In genomic region chr6:144585217-144585814, GRCh38 we compare ENCODE assay signal across 8 cellular contexts.
DNase-seq lines count a peak whose midpoint lies in the region; ATAC-seq and TF ChIP-seq lines count a peak whose summit lies in the region.

No MANE protein-coding gene starts in this region.

- intact Hi-C loops in heart left ventricle (cut with DNase I) (loop anchor here (1.0 to 10.0 kb wide), 16 partner anchors 189 to 1119 kb away; no protein-coding TSS in a partner anchor), right cardiac atrium (cut with DNase I) (loop anchor here in 3 of 4 donors (5.0 to 10.0 kb wide), 3 partner anchors 349 to 627 kb away; no protein-coding TSS in a partner anchor), upper lobe of right lung (cut with DNase I) (no loop called here)
- intact Hi-C loops in activated T-helper 2 cell treated with anti-CD3 and anti-CD28 coated beads, Interferon-gamma antibody, Interleukin-2, Interleukin-4, amounts not matched to agents 10 μg/mL and 5 μg/mL and 100 μg/mL, durations not matched to agents 14 hours and 24 hours and 36 hours (cut with micrococcal nuclease) = loop anchor here (1.0 to 10.0 kb wide), 5 partner anchors 72 to 1239 kb away; no protein-coding TSS in a partner anchor

- ATAC-seq in heart left ventricle (peak in 2 of 4 donors; percentile 45 to 48), right cardiac atrium (no peak), upper lobe of right lung (peak; percentile 43), HG02840 (IDR thresholded peaks at IDR 0.05; ENCODE audit: low FRiP score, unreplicated experiment) (no peak), GM21526 (IDR thresholded peaks at IDR 0.05; ENCODE audit: low FRiP score, unreplicated experiment) (no peak)

- H3K27me3 Mint-ChIP-seq in activated T-helper 2 cell treated with anti-CD3 and anti-CD28 coated beads, Interferon-gamma antibody, Interleukin-2, Interleukin-4, amounts not matched to agents 10 μg/mL and 5 μg/mL and 100 μg/mL, durations not matched to agents 14 hours and 24 hours and 36 hours (ENCODE audit: low read depth) = no peaks in the 10 kb centered on the region

- H3K27me3 ChIP-seq in heart left ventricle (no peaks in the 10 kb centered on the region), right cardiac atrium (ENCODE audit: control insufficient read depth, insufficient read depth) (no peaks in the 10 kb centered on the region), upper lobe of right lung (no peaks in the 10 kb centered on the region)

- H3K27ac Mint-ChIP-seq in activated T-helper 2 cell treated with anti-CD3 and anti-CD28 coated beads, Interferon-gamma antibody, Interleukin-2, Interleukin-4, amounts not matched to agents 10 μg/mL and 5 μg/mL and 100 μg/mL, durations not matched to agents 14 hours and 24 hours and 36 hours = no peak overlapping the region

- H3K4me1 Mint-ChIP-seq in activated T-helper 2 cell treated with anti-CD3 and anti-CD28 coated beads, Interferon-gamma antibody, Interleukin-2, Interleukin-4, amounts not matched to agents 10 μg/mL and 5 μg/mL and 100 μg/mL, durations not matched to agents 14 hours and 24 hours and 36 hours (ENCODE audit: low read depth) = peaks cover 61% of the 10 kb centered on the region

- peak overlapping the region; percentile 34 for H3K4me3 Mint-ChIP-seq in activated T-helper 2 cell treated with anti-CD3 and anti-CD28 coated beads, Interferon-gamma antibody, Interleukin-2, Interleukin-4, amounts not matched to agents 10 μg/mL and 5 μg/mL and 100 μg/mL, durations not matched to agents 14 hours and 24 hours and 36 hours (ENCODE audit: low read depth)

- H3K36me3 ChIP-seq in heart left ventricle (peaks cover 0 to 16% (median 8%) of the 10 kb centered on the region in 9 donors), upper lobe of right lung (peaks cover 14% of the 10 kb centered on the region)

- DNase-seq in heart left ventricle (no peak), right cardiac atrium (no peak), NCI-H2107 (lab: John Stamatoyannopoulos, UW) (peak; percentile 13), inferior parietal cortex (ENCODE audit: extremely low spot score) (peak; percentile 75), upper lobe of right lung (no peak)
- DNase-seq in activated T-helper 2 cell treated with anti-CD3 and anti-CD28 coated beads, Interferon-gamma antibody, Interleukin-2, Interleukin-4, amounts not matched to agents 10 μg/mL and 5 μg/mL and 100 μg/mL, durations not matched to agents 14 hours and 24 hours and 36 hours (ENCODE audit: low spot score) = no peak

- H3K27ac ChIP-seq in heart left ventricle = no peak overlapping the region
- no peak overlapping the region for H3K27ac ChIP-seq in right cardiac atrium (ENCODE audit: low read length)
- H3K27ac ChIP-seq in upper lobe of right lung = no peak overlapping the region

- H3K4me3 ChIP-seq in heart left ventricle (no peak overlapping the region), right cardiac atrium (ENCODE audit: low read length) (no peak overlapping the region), upper lobe of right lung (no peak overlapping the region)

- H3K9me3 Mint-ChIP-seq in activated T-helper 2 cell treated with anti-CD3 and anti-CD28 coated beads, Interferon-gamma antibody, Interleukin-2, Interleukin-4, amounts not matched to agents 10 μg/mL and 5 μg/mL and 100 μg/mL, durations not matched to agents 14 hours and 24 hours and 36 hours = no peaks in the 10 kb centered on the region

- peaks cover 30% of the 10 kb centered on the region for H3K36me3 Mint-ChIP-seq in activated T-helper 2 cell treated with anti-CD3 and anti-CD28 coated beads, Interferon-gamma antibody, Interleukin-2, Interleukin-4, amounts not matched to agents 10 μg/mL and 5 μg/mL and 100 μg/mL, durations not matched to agents 14 hours and 24 hours and 36 hours (ENCODE audit: low read depth)

- no peak for TF ChIP-seq POLR2A in heart left ventricle (IDR thresholded peaks at IDR 0.05)

- TF ChIP-seq CTCF in heart left ventricle (IDR thresholded peaks at IDR 0.05) = peak; percentile 40 to 76 (median 66)
- TF ChIP-seq CTCF in upper lobe of right lung (IDR thresholded peaks at IDR 0.05) = peak; percentile 65

- H3K9me3 ChIP-seq in heart left ventricle = no peaks in the 10 kb centered on the region
- H3K9me3 ChIP-seq in right cardiac atrium (ENCODE audit: control insufficient read depth, low read length) = no peaks in the 10 kb centered on the region
- no peaks in the 10 kb centered on the region for H3K9me3 ChIP-seq in upper lobe of right lung

- H3K4me1 ChIP-seq in heart left ventricle = peaks cover 0 to 53% (median 21%) of the 10 kb centered on the region in 12 donors
- no peaks in the 10 kb centered on the region for H3K4me1 ChIP-seq in right cardiac atrium (ENCODE audit: control insufficient read depth, insufficient read depth, low read length)
- H3K4me1 ChIP-seq in upper lobe of right lung = peaks cover 22% of the 10 kb centered on the region

- WGBS in heart left ventricle, 4 donors = 25 to 37% (median 28%) methylated on average over 3 of the region's 3 CpGs
- WGBS in right cardiac atrium = 25% methylated on average over 3 of the region's 3 CpGs

Comparison
In these comparisons a context has a peak if more than half of its experiments do, and no peak if none do; other contexts are left out.
1. DNase-seq: peak in NCI-H2107 (single experiment) and inferior parietal cortex (single experiment); none in heart left ventricle (0 of 5), right cardiac atrium (0 of 3), activated T-helper 2 cell treated with anti-CD3 and anti-CD28 coated beads, Interferon-gamma antibody, Interleukin-2, Interleukin-4, amounts not matched to agents 10 μg/mL and 5 μg/mL and 100 μg/mL, durations not matched to agents 14 hours and 24 hours and 36 hours (single experiment) and upper lobe of right lung (single experiment).